Comparison of ENCODE assay signal across 22 cellular contexts in the genomic region with DNA sequence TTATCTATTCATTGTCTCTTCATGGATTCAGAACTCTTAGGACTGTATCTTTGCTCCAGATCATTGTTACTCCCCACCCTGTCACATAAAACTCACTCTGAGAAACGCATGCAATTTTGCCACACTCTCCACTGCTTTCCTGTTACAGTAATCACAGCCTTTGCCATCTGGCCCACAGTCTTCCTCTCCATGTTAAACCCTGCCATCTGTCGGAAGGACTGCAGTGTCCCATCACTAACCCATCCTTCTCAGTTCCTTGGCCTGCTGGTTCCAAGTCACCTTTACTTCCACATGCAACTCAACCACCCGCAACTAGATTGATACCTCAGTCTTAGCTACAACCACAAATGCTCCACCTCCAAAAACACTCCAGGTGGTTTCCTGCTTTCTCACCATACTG.
"Had no signal": no experiment of that assay in that cellular context is flagged by ENCODE, and none has a peak within 500 bp of the region (broad histone marks: within the 10 kb centered on the region; RNA-seq: fewer than 3 reads in every experiment).

No MANE protein-coding gene starts in this region.

- H3K27ac ChIP-seq: colonic mucosa, heart left ventricle, neural progenitor cell, pancreas, testis had no signal

- DNase-seq: colonic mucosa; dermis blood vessel endothelial cell; erythroblast; foreskin melanocyte; heart left ventricle; hypothalamus; islet precursor cell; midbrain; occipital lobe; pancreas; right cardiac atrium; stimulated activated CD4-positive, alpha-beta T cell treated with anti-CD3 and anti-CD28 coated beads, Interleukin-1b, Interleukin-23, amount 100 ng/mL, for 48 hours; stimulated activated CD4-positive, alpha-beta T cell treated with anti-CD3 and anti-CD28 coated beads, Interleukin-4, amount 100 ng/mL, for 24 hours; stimulated activated naive CD8-positive, alpha-beta T cell treated with anti-CD3 and anti-CD28 coated beads, Interleukin-15, amount 100 ng/mL, for 72 hours; testis had no signal

- H3K27ac Mint-ChIP-seq: memory B cell; natural killer cell treated with Interleukin-12 subunit alpha and Interleukin-12 subunit beta and Interleukin-15 and Interleukin-18, amount 100 ng/mL, for 72 hours; neural progenitor cell; progenitor cell of endocrine pancreas; stimulated activated memory B cell treated with anti-CD40 and anti-IgM and Interleukin-4, amounts not matched to agents 10 μg/mL and 1 μg/mL and 100 μg/mL, for 72 hours; stimulated activated naive CD8-positive, alpha-beta T cell treated with anti-CD3 and anti-CD28 coated beads, Interleukin-15, amount 100 ng/mL, for 72 hours had no signal

- H2AFZ ChIP-seq: neural progenitor cell had no signal

- H3K4me1 Mint-ChIP-seq: neural progenitor cell; stimulated activated memory B cell treated with anti-CD40 and anti-IgM and Interleukin-4, amounts not matched to agents 10 μg/mL and 1 μg/mL and 100 μg/mL, for 72 hours; stimulated activated naive CD8-positive, alpha-beta T cell treated with anti-CD3 and anti-CD28 coated beads, Interleukin-15, amount 100 ng/mL, for 72 hours had no signal

- H3K9me3 Mint-ChIP-seq: natural killer cell treated with Interleukin-12 subunit alpha and Interleukin-12 subunit beta and Interleukin-15 and Interleukin-18, amount 100 ng/mL, for 72 hours; stimulated activated memory B cell treated with anti-CD40 and anti-IgM and Interleukin-4, amounts not matched to agents 10 μg/mL and 1 μg/mL and 100 μg/mL, for 72 hours had no signal

- H3K9me3 ChIP-seq: colonic mucosa, heart left ventricle, pancreas, testis, tibial nerve had no signal

- H3K9ac ChIP-seq: neural progenitor cell had no signal

- H3K4me1 ChIP-seq: colonic mucosa, heart left ventricle, pancreas, testis had no signal

- H3K27me3 ChIP-seq: colonic mucosa, heart left ventricle, neural progenitor cell, testis, tibial nerve had no signal

- H3K4me2 ChIP-seq: neural progenitor cell had no signal

- H3K36me3 Mint-ChIP-seq: natural killer cell treated with Interleukin-12 subunit alpha and Interleukin-12 subunit beta and Interleukin-15 and Interleukin-18, amount 100 ng/mL, for 72 hours; neural progenitor cell; stimulated activated memory B cell treated with anti-CD40 and anti-IgM and Interleukin-4, amounts not matched to agents 10 μg/mL and 1 μg/mL and 100 μg/mL, for 72 hours had no signal

- H3K27me3 Mint-ChIP-seq: natural killer cell treated with Interleukin-12 subunit alpha and Interleukin-12 subunit beta and Interleukin-15 and Interleukin-18, amount 100 ng/mL, for 72 hours; progenitor cell of endocrine pancreas; stimulated activated memory B cell treated with anti-CD40 and anti-IgM and Interleukin-4, amounts not matched to agents 10 μg/mL and 1 μg/mL and 100 μg/mL, for 72 hours; stimulated activated naive CD8-positive, alpha-beta T cell treated with anti-CD3 and anti-CD28 coated beads, Interleukin-15, amount 100 ng/mL, for 72 hours had no signal

- ATAC-seq: heart left ventricle; left lobe of liver; natural killer cell treated with Interleukin-12 subunit alpha and Interleukin-12 subunit beta and Interleukin-15 and Interleukin-18, amount 100 ng/mL, for 72 hours; pancreas; right cardiac atrium; stimulated activated memory B cell treated with anti-CD40 and anti-IgM and Interleukin-4, amounts not matched to agents 10 μg/mL and 1 μg/mL and 100 μg/mL, for 72 hours; stimulated activated naive CD8-positive, alpha-beta T cell treated with anti-CD3 and anti-CD28 coated beads, Interleukin-15, amount 100 ng/mL, for 72 hours had no signal

- H3K36me3 ChIP-seq: colonic mucosa, heart left ventricle, neural progenitor cell, pancreas, tibial nerve had no signal

- H3K4me3 ChIP-seq: colonic mucosa, heart left ventricle, neural progenitor cell, pancreas, testis, tibial nerve had no signal

- H3K4me3 Mint-ChIP-seq: memory B cell; natural killer cell treated with Interleukin-12 subunit alpha and Interleukin-12 subunit beta and Interleukin-15 and Interleukin-18, amount 100 ng/mL, for 72 hours; neural progenitor cell; stimulated activated memory B cell treated with anti-CD40 and anti-IgM and Interleukin-4, amounts not matched to agents 10 μg/mL and 1 μg/mL and 100 μg/mL, for 72 hours; stimulated activated naive CD8-positive, alpha-beta T cell treated with anti-CD3 and anti-CD28 coated beads, Interleukin-15, amount 100 ng/mL, for 72 hours had no signal
